Comparison of ENCODE assay signal across 9 cellular contexts in genomic region chr3:30629736-30630135, GRCh38. TPM values are rescaled to one million over a fixed set of nuclear protein-coding genes. Genes with fewer than 3 reads are reported as not detected.
DNase-seq lines count a peak whose midpoint lies in the region; ATAC-seq and TF ChIP-seq lines count a peak whose summit lies in the region.
"Had no signal": no experiment of that assay in that cellular context is flagged by ENCODE, and none has a peak within 500 bp of the region (broad histone marks: within the 10 kb centered on the region; RNA-seq: fewer than 3 reads in every experiment).

No MANE protein-coding gene starts in this region.

- intact Hi-C loops in gastrocnemius medialis (cut with DNase I; ENCODE audit: low total_unique reads), result no loop called here

- H3K9me3 ChIP-seq in CD8-positive, alpha-beta memory T cell (ENCODE audit: low read length), result no peaks in the 10 kb centered on the region
- no peaks in the 10 kb centered on the region for H3K9me3 ChIP-seq in T-helper 17 cell (ENCODE audit: control insufficient read depth, low read length, poor library complexity, severe bottlenecking)
- no peaks in the 10 kb centered on the region for H3K9me3 ChIP-seq in gastroesophageal sphincter
- H3K9me3 ChIP-seq in gastrocnemius medialis, result no peaks in the 10 kb centered on the region

- no peak for TF ChIP-seq EP300 in gastroesophageal sphincter (IDR thresholded peaks at IDR 0.05)

- H3K4me1 ChIP-seq in CD8-positive, alpha-beta memory T cell (ENCODE audit: insufficient read depth, low read length), result peaks cover 98% of the 10 kb centered on the region
- peaks cover 43 to 100% (median 56%) of the 10 kb centered on the region in 3 donors for H3K4me1 ChIP-seq in gastroesophageal sphincter
- H3K4me1 ChIP-seq in gastrocnemius medialis, result peaks cover 64 to 91% of the 10 kb centered on the region in 2 donors

- POLR2A ChIA-PET in CD8-positive, alpha-beta memory T cell (lab: Charles Lee), result interaction anchor here (1.0 to 1.2 kb wide), 3 partner anchors 13 to 29 kb away, joined by 4 to 9 read pairs (median 5); no protein-coding TSS in a partner anchor

- no peak for DNase-seq in CD8-positive, alpha-beta memory T cell
- DNase-seq in T-helper 17 cell (no peak), gastrocnemius medialis (no peak), anterior cingulate cortex (lab: John Stamatoyannopoulos, UW) (no peak), DMS53 (lab: John Stamatoyannopoulos, UW) (no peak), OCI-M1 (lab: John Stamatoyannopoulos, UW) (no peak), NCI-H2196 treated with DMSO at 0.1 percent for 48 hours (lab: John Stamatoyannopoulos, UW; ENCODE audit: unreplicated experiment) (no peak)
- DNase-seq: NCI-H2029 treated with DMSO at 0.1 percent for 48 hours had no signal

- H3K27me3 ChIP-seq in CD8-positive, alpha-beta memory T cell (ENCODE audit: insufficient read depth, low read length, poor library complexity, severe bottlenecking), result no peaks in the 10 kb centered on the region
- no peaks in the 10 kb centered on the region for H3K27me3 ChIP-seq in gastroesophageal sphincter
- H3K27me3 ChIP-seq in gastrocnemius medialis, result no peaks in the 10 kb centered on the region

- peaks cover 0 to 54% (median 20%) of the 10 kb centered on the region in 3 donors for H3K36me3 Mint-ChIP-seq in CD8-positive, alpha-beta memory T cell
- peaks cover 6% of the 10 kb centered on the region for H3K36me3 Mint-ChIP-seq in T-helper 17 cell (ENCODE audit: low read depth)

- H3K4me1 Mint-ChIP-seq in CD8-positive, alpha-beta memory T cell, result peaks cover 94 to 99% (median 98%) of the 10 kb centered on the region in 3 donors
- H3K4me1 Mint-ChIP-seq in T-helper 17 cell, result peaks cover 64% of the 10 kb centered on the region

- peak overlapping the region; percentile 16 to 80 (median 61) for H3K4me3 Mint-ChIP-seq in CD8-positive, alpha-beta memory T cell
- H3K4me3 Mint-ChIP-seq in T-helper 17 cell, result peak overlapping the region; percentile 76

- 74 to 88% methylated on average over 5 to 6 of the region's 6 CpGs for WGBS in gastroesophageal sphincter (ENCODE audit: low coverage in 1 of 2), 2 donors

- in situ Hi-C loops in gastrocnemius medialis (cut with MboI; ENCODE audit: low sequenced_read_pairs in 4 of 4), result no loop called here

- H3K4me3 ChIP-seq in CD8-positive, alpha-beta memory T cell (ENCODE audit: low read length), result peak overlapping the region; percentile 22
- no peak overlapping the region for H3K4me3 ChIP-seq in gastroesophageal sphincter
- peak overlapping the region in 1 of 4 donors; percentile 3 for H3K4me3 ChIP-seq in gastrocnemius medialis

- H3K36me3 ChIP-seq in CD8-positive, alpha-beta memory T cell (ENCODE audit: insufficient read depth, low read length), result peaks cover 4% of the 10 kb centered on the region
- peaks cover 0 to 15% of the 10 kb centered on the region in 2 donors for H3K36me3 ChIP-seq in gastroesophageal sphincter
- no peaks in the 10 kb centered on the region for H3K36me3 ChIP-seq in gastrocnemius medialis

- peak overlapping the region; percentile 78 to 99 (median 93) for H3K27ac Mint-ChIP-seq in CD8-positive, alpha-beta memory T cell
- peak overlapping the region; percentile 92 for H3K27ac Mint-ChIP-seq in T-helper 17 cell

- no peaks in the 10 kb centered on the region for H3K9me3 Mint-ChIP-seq in CD8-positive, alpha-beta memory T cell

- H3K27ac ChIP-seq in CD8-positive, alpha-beta memory T cell (ENCODE audit: low read depth, low read length), result no peak overlapping the region
- peak overlapping the region; percentile 48 to 71 (median 68) for H3K27ac ChIP-seq in gastroesophageal sphincter
- peak overlapping the region; percentile 52 to 76 (median 68) for H3K27ac ChIP-seq in gastrocnemius medialis

- ATAC-seq in T-helper 17 cell (no peak), gastroesophageal sphincter (no peak), gastrocnemius medialis (no peak)

- TF ChIP-seq POLR2A in gastroesophageal sphincter (IDR thresholded peaks at IDR 0.05), result no peak
- TF ChIP-seq POLR2A in gastrocnemius medialis (IDR thresholded peaks at IDR 0.05), result no peak

- CTCF ChIA-PET in CD8-positive, alpha-beta memory T cell (lab: Charles Lee), result interaction anchor here (0.8 to 4.3 kb wide), 16 partner anchors 9 to 310 kb away, joined by 3 to 30 read pairs (median 5); partner anchors contain the start of gene TGFBR2

- no peaks in the 10 kb centered on the region for H3K27me3 Mint-ChIP-seq in CD8-positive, alpha-beta memory T cell
- no peaks in the 10 kb centered on the region for H3K27me3 Mint-ChIP-seq in T-helper 17 cell

- TF ChIP-seq CTCF in gastroesophageal sphincter (IDR thresholded peaks at IDR 0.05) (no peak), gastrocnemius medialis (IDR thresholded peaks at IDR 0.05 in 4 of 5, conservative IDR thresholded peaks at IDR 0.05 in 1 of 5) (no peak)

RNA-seq across cellular contexts. Expression of gene TGFBR2, which starts 23.3 kb away (rescaled TPM):
- 10 to 100 TPM; 55.3 to 56.3 TPM for total RNA-seq in CD8-positive, alpha-beta memory T cell
- 108 TPM for polyA plus RNA-seq in CD8-positive, alpha-beta memory T cell
- total RNA-seq in T-helper 17 cell, result 10 to 100 TPM; 58.4 to 74.5 TPM
- 100 to 1,000 TPM; 174 to 297 (median 231) TPM for total RNA-seq in gastroesophageal sphincter
- 10 to 100 TPM; 38.3 to 53.8 (median 47.2) TPM for total RNA-seq in gastrocnemius medialis
